ENCODE assay signal across 1 cellular context in genomic region chr17:49845210-49845782, GRCh38.
TF ChIP-seq lines count a peak whose summit lies in the region.

No MANE protein-coding gene starts in this region.

TF ChIP-seq in K562, 482 proteins besides CTCF, POLR2A, EP300 and RAD21:
- no peak for TF ChIP-seq TRIM28 (IDR thresholded peaks at IDR 0.05)
